9 cellular contexts compared by ENCODE assay signal in the genomic region with DNA sequence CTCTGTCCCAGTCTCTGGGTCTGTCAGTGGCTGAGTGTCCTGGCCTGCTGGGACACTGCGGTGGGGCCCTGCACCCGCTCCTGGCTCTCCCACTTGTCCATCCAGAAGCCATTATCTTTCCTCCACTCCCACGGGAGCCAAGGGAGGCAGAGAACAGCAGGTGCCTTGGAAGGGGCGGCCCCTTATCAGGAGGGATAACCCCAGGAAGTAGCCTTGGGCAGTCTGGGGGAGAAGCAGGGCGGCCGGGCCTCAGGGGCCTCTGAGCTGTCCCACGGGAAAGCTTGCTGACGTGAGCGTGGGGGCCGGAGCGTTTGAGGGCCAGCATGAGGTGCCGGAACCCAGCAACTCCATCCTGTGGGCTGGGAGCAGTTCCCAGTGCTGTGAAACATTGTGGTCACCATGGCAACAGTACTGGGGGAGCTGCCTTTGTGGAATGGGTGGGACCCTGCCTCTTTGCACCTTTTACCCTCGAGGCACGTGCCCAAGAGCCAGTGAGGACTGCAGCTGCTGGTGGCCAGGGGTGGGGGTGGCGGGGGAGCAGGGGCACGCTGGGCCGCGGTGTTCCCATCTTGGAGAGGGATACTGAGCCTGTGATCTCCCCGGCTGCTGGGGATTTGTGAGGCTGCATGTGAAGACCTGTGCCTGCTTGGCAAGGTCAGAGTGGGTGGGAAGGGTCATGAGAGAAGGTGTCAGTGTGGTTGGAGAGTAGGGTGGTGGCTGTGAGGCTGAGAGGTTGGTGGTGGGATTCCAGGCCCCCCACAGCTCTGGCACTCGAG. TPM values are rescaled to one million over a fixed set of nuclear protein-coding genes. Genes with fewer than 3 reads are reported as not detected.
DNase-seq lines count a peak whose midpoint lies in the region; TF ChIP-seq lines count a peak whose summit lies in the region.
"Had no signal": no experiment of that assay in that cellular context is flagged by ENCODE, and none has a peak within 500 bp of the region (broad histone marks: within the 10 kb centered on the region; RNA-seq: fewer than 3 reads in every experiment).

No MANE protein-coding gene starts in this region.

- intact Hi-C loops in ovary (cut with DNase I) = no loop called here

- H3K36me3 ChIP-seq in ovary = no peaks in the 10 kb centered on the region
- H3K36me3 ChIP-seq in effector memory CD4-positive, alpha-beta T cell (ENCODE audit: control insufficient read depth, insufficient read depth, low read length) = peaks cover 4% of the 10 kb centered on the region

- no peak for TF ChIP-seq CTCF in ovary (IDR thresholded peaks at IDR 0.05)

- TF ChIP-seq EP300 in ovary (IDR thresholded peaks at IDR 0.05) = peak; percentile 66

- DNase-seq in Daoy (ENCODE audit: low read depth) (peak; percentile 78), NCI-H69 (lab: John Stamatoyannopoulos, UW) (peak; percentile 67), fibroblast of peridontal ligament (ENCODE audit: extremely low read depth) (peak; percentile 79), ovary (peak; percentile 83 to 92 (median 89)), NCI-H510A (lab: John Stamatoyannopoulos, UW) (no peak), HEK293T (ENCODE audit: extremely low spot score) (no peak), NCI-H2107 (lab: John Stamatoyannopoulos, UW) (no peak)
- no peak for DNase-seq in effector memory CD4-positive, alpha-beta T cell

- 10 to 11% (median 11%) methylated on average over 18 to 20 of the region's 20 CpGs for WGBS in ovary, 3 donors

- H3K27ac ChIP-seq in ovary = no peak overlapping the region
- no peak overlapping the region for H3K27ac ChIP-seq in effector memory CD4-positive, alpha-beta T cell (ENCODE audit: insufficient read depth, low read length, poor library complexity, severe bottlenecking)

- CTCF ChIA-PET in HEK293T (lab: Yijun Ruan, JAX) = no interaction called here

- H3K27me3 ChIP-seq in ovary = no peaks in the 10 kb centered on the region
- H3K27me3 ChIP-seq in effector memory CD4-positive, alpha-beta T cell (replicated peaks; ENCODE audit: control insufficient read depth, insufficient read depth, low read length, poor library complexity, severe bottlenecking) = no peaks in the 10 kb centered on the region

- H3K4me1 ChIP-seq in ovary (ENCODE audit: insufficient read depth) = peaks cover 8% of the 10 kb centered on the region
- H3K4me1 ChIP-seq in effector memory CD4-positive, alpha-beta T cell (ENCODE audit: control insufficient read depth, insufficient read depth, low read length, poor library complexity, severe bottlenecking) = no peaks in the 10 kb centered on the region

- TF ChIP-seq POLR2A in ovary (IDR thresholded peaks at IDR 0.05) = no peak

- H3K9me3 ChIP-seq in ovary = no peaks in the 10 kb centered on the region
- H3K9me3 ChIP-seq in effector memory CD4-positive, alpha-beta T cell (ENCODE audit: control insufficient read depth, low read length) = no peaks in the 10 kb centered on the region

- H3K4me3 ChIP-seq in ovary = no peak overlapping the region
- H3K4me3 ChIP-seq in effector memory CD4-positive, alpha-beta T cell (ENCODE audit: insufficient read depth, low read depth, low read length, poor library complexity, severe bottlenecking) = no peak overlapping the region

- POLR2A ChIA-PET in HEK293T (lab: Yijun Ruan, JAX) = no interaction called here

TF ChIP-seq in HEK293T, 16 proteins besides CTCF, POLR2A, EP300 and RAD21:
- TF ChIP-seq FOXA1 (IDR thresholded peaks at IDR 0.05) (no peak), NFRKB (IDR thresholded peaks at IDR 0.05) (no peak), FOXK2 (IDR thresholded peaks at IDR 0.05) (no peak), L3MBTL2 (conservative IDR thresholded peaks at IDR 0.05) (no peak), ARNT (IDR thresholded peaks at IDR 0.05) (no peak)

RNA-seq across cellular contexts. Expression of a gene that starts 20.9 kb away (rescaled TPM):
- 4.7 and 7.0 TPM in 2 replicates for total RNA-seq in Daoy (2014; rRNA removed; shearing (Covaris generic))
- 10 to 100 TPM in 5 of 7 donors, 1 to 10 TPM in 2; 4.6 to 24.0 (median 15.7) TPM for total RNA-seq in ovary
- 1 to 10 TPM; 1.6 to 5.7 TPM for polyA plus RNA-seq in ovary

RNA-seq across cellular contexts. Expression of a gene that starts 25.7 kb away (rescaled TPM):
- total RNA-seq in Daoy (2014; rRNA removed; shearing (Covaris generic)) = 0.40 and 1.4 TPM in 2 replicates
- total RNA-seq in ovary = 10 to 100 TPM in 5 of 7 donors, 1 to 10 TPM in 2; 2.4 to 19.5 (median 14.6) TPM
- 1 to 10 TPM; 2.3 to 8.4 TPM for polyA plus RNA-seq in ovary

RNA-seq across cellular contexts. Expression of a gene that starts 45.1 kb away (rescaled TPM):
- total RNA-seq in Daoy (2014; rRNA removed; shearing (Covaris generic)) = 0.17 TPM in 1 of 2 replicates, not detected in the other
- total RNA-seq in ovary = under 1 TPM in 4 of 7 donors, not detected in 3; 0.20 to 0.53 (median 0.52) TPM
- polyA plus RNA-seq in ovary = under 1 TPM in 1 of 2 donors, not detected in 1; 0.38 TPM
- total RNA-seq: activated CD8-positive, alpha-beta memory T cell treated with anti-CD3 and anti-CD28 coated beads for 36 hours had no signal

RNA-seq across cellular contexts. Expression of a gene that starts 51.2 kb away (rescaled TPM):
- total RNA-seq in Daoy (2014; rRNA removed; shearing (Covaris generic)) = 0.40 TPM in 1 of 2 replicates, not detected in the other
- total RNA-seq in ovary = 1 to 10 TPM in 2 of 7 donors, under 1 TPM in 2, not detected in 3; 0.51 to 1.1 (median 1.0) TPM
- polyA plus RNA-seq in ovary = 1 to 10 TPM in 1 of 2 donors, under 1 TPM in 1; 0.83 to 1.2 TPM

Comparison
In these comparisons a context has a peak if more than half of its experiments do, and no peak if none do; other contexts are left out.
1. DNase-seq: peak in Daoy (single experiment), NCI-H69 (single experiment), fibroblast of peridontal ligament (single experiment) and ovary (5 of 5); none in NCI-H510A (single experiment), HEK293T (single experiment), effector memory CD4-positive, alpha-beta T cell (0 of 3) and NCI-H2107 (single experiment).